In genomic region chr13:110706570-110707378, GRCh38 we compare ENCODE assay signal across 8 cellular contexts. TPM values are rescaled to one million over a fixed set of nuclear protein-coding genes. Genes with fewer than 3 reads are reported as not detected.
DNase-seq lines count a peak whose midpoint lies in the region; ATAC-seq lines count a peak whose summit lies in the region.

No MANE protein-coding gene starts in this region.

- H3K9me3 Mint-ChIP-seq in CD4-positive, CD25-positive, alpha-beta regulatory T cell = no peaks in the 10 kb centered on the region
- H3K9me3 Mint-ChIP-seq in activated naive CD8-positive, alpha-beta T cell treated with anti-CD3 and anti-CD28 coated beads, Interleukin-2, amount 50 U/mL, for 24 hours = no peaks in the 10 kb centered on the region
- H3K9me3 Mint-ChIP-seq in memory B cell = no peaks in the 10 kb centered on the region

- H3K27me3 Mint-ChIP-seq in CD4-positive, CD25-positive, alpha-beta regulatory T cell = no peaks in the 10 kb centered on the region
- no peaks in the 10 kb centered on the region for H3K27me3 Mint-ChIP-seq in activated naive CD8-positive, alpha-beta T cell treated with anti-CD3 and anti-CD28 coated beads, Interleukin-2, amount 50 U/mL, for 24 hours
- H3K27me3 Mint-ChIP-seq in memory B cell = no peaks in the 10 kb centered on the region

- no peaks in the 10 kb centered on the region for H3K9me3 ChIP-seq in CD4-positive, CD25-positive, alpha-beta regulatory T cell (ENCODE audit: control insufficient read depth in 2 of 2, low read length in 2 of 2)

- H3K27me3 ChIP-seq in CD4-positive, CD25-positive, alpha-beta regulatory T cell (ENCODE audit: control insufficient read depth, insufficient read depth, low read length) = no peaks in the 10 kb centered on the region

- peak overlapping the region; percentile 82 to 96 (median 94) for H3K4me3 Mint-ChIP-seq in CD4-positive, CD25-positive, alpha-beta regulatory T cell
- peak overlapping the region; percentile 89 for H3K4me3 Mint-ChIP-seq in activated naive CD8-positive, alpha-beta T cell treated with anti-CD3 and anti-CD28 coated beads, Interleukin-2, amount 50 U/mL, for 24 hours
- peak overlapping the region; percentile 91 for H3K4me3 Mint-ChIP-seq in memory B cell

- peaks cover 12 to 57% (median 38%) of the 10 kb centered on the region in 4 donors for H3K4me1 Mint-ChIP-seq in CD4-positive, CD25-positive, alpha-beta regulatory T cell
- H3K4me1 Mint-ChIP-seq in activated naive CD8-positive, alpha-beta T cell treated with anti-CD3 and anti-CD28 coated beads, Interleukin-2, amount 50 U/mL, for 24 hours = peaks cover 60% of the 10 kb centered on the region
- H3K4me1 Mint-ChIP-seq in memory B cell = peaks cover 29% of the 10 kb centered on the region

- peak; percentile 9 to 10 for ATAC-seq in CD4-positive, CD25-positive, alpha-beta regulatory T cell (ENCODE audit: low read depth in 2 of 2)
- ATAC-seq in HG02798 (IDR thresholded peaks at IDR 0.05; ENCODE audit: poor library complexity, unreplicated experiment) (peak; percentile 1), memory B cell (ENCODE audit: low read depth) (no peak), GM18519 (IDR thresholded peaks at IDR 0.05; ENCODE audit: low FRiP score, unreplicated experiment) (no peak)
- ATAC-seq in activated naive CD8-positive, alpha-beta T cell treated with anti-CD3 and anti-CD28 coated beads, Interleukin-2, amount 50 U/mL, for 24 hours = no peak

- no peak for DNase-seq in CD4-positive, CD25-positive, alpha-beta regulatory T cell
- no peak for DNase-seq in activated naive CD8-positive, alpha-beta T cell treated with anti-CD3 and anti-CD28 coated beads, Interleukin-2, amount 50 U/mL, for 24 hours
- DNase-seq in memory B cell (ENCODE audit: low spot score in 2 of 2) = no peak
- DNase-seq in Ammon's horn (ENCODE audit: low spot score) = no peak
- DNase-seq in NCI-H2029 treated with DMSO at 0.1 percent for 48 hours (lab: John Stamatoyannopoulos, UW) = no peak
- DNase-seq in stimulated activated CD4-positive, alpha-beta T cell treated with anti-CD3 and anti-CD28 coated beads, Interleukin-12 subunit alpha, Interleukin-12 subunit beta, amount 100 ng/mL, for 4 hours = no peak

- H3K36me3 ChIP-seq in CD4-positive, CD25-positive, alpha-beta regulatory T cell (ENCODE audit: control insufficient read depth, insufficient read depth, low read length) = peaks cover 14% of the 10 kb centered on the region

- peaks cover 41% of the 10 kb centered on the region for H3K4me1 ChIP-seq in CD4-positive, CD25-positive, alpha-beta regulatory T cell (ENCODE audit: control insufficient read depth, insufficient read depth, low read length, poor library complexity, severe bottlenecking)

- H3K27ac ChIP-seq in CD4-positive, CD25-positive, alpha-beta regulatory T cell (ENCODE audit: insufficient read depth, low read length, poor library complexity, severe bottlenecking) = peak overlapping the region; percentile 80

- peak overlapping the region; percentile 75 to 93 (median 86) for H3K27ac Mint-ChIP-seq in CD4-positive, CD25-positive, alpha-beta regulatory T cell
- peak overlapping the region; percentile 40 for H3K27ac Mint-ChIP-seq in activated naive CD8-positive, alpha-beta T cell treated with anti-CD3 and anti-CD28 coated beads, Interleukin-2, amount 50 U/mL, for 24 hours
- peak overlapping the region; percentile 83 for H3K27ac Mint-ChIP-seq in memory B cell

- peaks cover 9% of the 10 kb centered on the region for H3K36me3 Mint-ChIP-seq in CD4-positive, CD25-positive, alpha-beta regulatory T cell
- peaks cover 20% of the 10 kb centered on the region for H3K36me3 Mint-ChIP-seq in activated naive CD8-positive, alpha-beta T cell treated with anti-CD3 and anti-CD28 coated beads, Interleukin-2, amount 50 U/mL, for 24 hours (ENCODE audit: low read depth)
- H3K36me3 Mint-ChIP-seq in memory B cell = peaks cover 8% of the 10 kb centered on the region

- peak overlapping the region; percentile 62 for H3K4me3 ChIP-seq in CD4-positive, CD25-positive, alpha-beta regulatory T cell (ENCODE audit: low read depth, low read length)

RNA-seq across cellular contexts. Expression of gene CARS2, which starts 0.9 kb away (rescaled TPM):
- total RNA-seq in CD4-positive, CD25-positive, alpha-beta regulatory T cell = 71.4 TPM
- polyA plus RNA-seq in CD4-positive, CD25-positive, alpha-beta regulatory T cell = 10 to 100 TPM; 23.1 to 39.9 (median 34.2) TPM

RNA-seq across cellular contexts. Expression of gene ING1, which starts 6.7 kb away (rescaled TPM):
- total RNA-seq in CD4-positive, CD25-positive, alpha-beta regulatory T cell = 16.8 TPM
- 10 to 100 TPM; 13.1 to 16.4 (median 14.8) TPM for polyA plus RNA-seq in CD4-positive, CD25-positive, alpha-beta regulatory T cell

Comparison
In these comparisons a context has a peak if more than half of its experiments do, and no peak if none do; other contexts are left out.
1. ATAC-seq: peak in CD4-positive, CD25-positive, alpha-beta regulatory T cell (2 of 2) and HG02798 (single experiment); none in activated naive CD8-positive, alpha-beta T cell treated with anti-CD3 and anti-CD28 coated beads, Interleukin-2, amount 50 U/mL, for 24 hours (single experiment), memory B cell (single experiment) and GM18519 (single experiment).
2. Peak in every context shown above with its lines, with median percentiles within 50 percentile points of each other: H3K27ac Mint-ChIP-seq and H3K4me3 Mint-ChIP-seq.